ENCODE assay signal across 8 cellular contexts in the genomic region with DNA sequence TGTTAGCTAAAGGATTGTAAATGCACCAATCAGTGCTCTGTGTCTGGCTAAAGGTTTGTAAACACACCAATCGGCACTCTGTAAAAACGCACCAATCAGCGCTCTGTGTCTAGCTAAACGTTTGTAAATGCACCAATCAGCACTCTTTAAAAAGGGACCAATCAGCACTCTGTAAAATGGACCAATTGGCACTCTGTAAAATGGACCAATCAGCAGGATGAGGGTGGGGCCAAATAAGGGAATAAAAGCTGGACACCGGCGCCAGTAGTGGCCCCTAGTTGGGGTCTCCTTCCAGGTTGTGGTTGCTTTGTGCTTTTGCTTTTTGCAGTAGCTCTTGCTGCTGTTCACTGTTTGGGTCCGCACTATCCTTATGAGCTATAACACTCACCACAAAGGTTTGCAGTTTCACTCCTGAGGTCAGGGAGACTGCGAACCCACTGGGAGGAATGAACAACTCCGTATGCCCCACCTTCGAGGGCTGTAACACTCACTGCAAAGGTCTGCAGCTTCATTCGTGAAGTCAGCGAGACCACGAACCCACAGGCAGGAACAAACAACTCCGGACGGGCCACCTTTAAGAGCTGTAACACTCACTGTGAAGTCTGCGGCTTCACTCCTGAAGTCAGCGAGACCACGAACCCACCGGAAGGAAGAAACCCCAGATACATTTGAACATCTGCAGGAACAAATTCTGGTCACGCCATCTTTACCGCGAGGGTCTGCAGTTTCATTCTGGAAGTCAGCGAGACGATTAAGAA. TPM values are rescaled to one million over a fixed set of nuclear protein-coding genes. Genes with fewer than 3 reads are reported as not detected.
DNase-seq lines count a peak whose midpoint lies in the region; ATAC-seq and TF ChIP-seq lines count a peak whose summit lies in the region.

No MANE protein-coding gene starts in this region.

- DNase-seq in CD1c-positive myeloid dendritic cell (ENCODE audit: extremely low spot score), result peak; percentile 45
- peak; percentile 68 for DNase-seq in activated CD8-positive, alpha-beta memory T cell treated with anti-CD3 and anti-CD28 coated beads, Interleukin-2, amount 50 U/mL, for 24 hours (ENCODE audit: extremely low read depth)
- no peak for DNase-seq in left ventricle myocardium inferior
- DNase-seq in stimulated activated CD4-positive, alpha-beta T cell treated with anti-CD3 and anti-CD28 coated beads, Interleukin-4, amount 100 ng/mL, for 4 hours, result peak; percentile 29 to 59
- DNase-seq in NCI-H446 treated with DMSO at 0.1 percent for 48 hours (lab: John Stamatoyannopoulos, UW), result no peak
- no peak for DNase-seq in NCI-H345 treated with DMSO at 0.1 percent for 48 hours (lab: John Stamatoyannopoulos, UW; ENCODE audit: unreplicated experiment)

- no peak for TF ChIP-seq CTCF in left ventricle myocardium inferior (IDR thresholded peaks at IDR 0.05; ENCODE audit: borderline replicate concordance)

- intact Hi-C loops in left ventricle myocardium inferior (cut with micrococcal nuclease), result no loop called here

- H3K9me3 ChIP-seq in HUES6 (ENCODE audit: control insufficient read depth, insufficient read depth, low read depth, low read length), result no peaks in the 10 kb centered on the region; the same call in 1 of the 2 replicates
- H3K9me3 ChIP-seq in left ventricle myocardium inferior (replicated peaks), result no peaks in the 10 kb centered on the region

- H3K27me3 ChIP-seq in HUES6 (ENCODE audit: control insufficient read depth, insufficient read depth, low read length) (no peaks in the 10 kb centered on the region), left ventricle myocardium inferior (ENCODE audit: low read depth) (no peaks in the 10 kb centered on the region)

- H3K36me3 ChIP-seq in HUES6 (ENCODE audit: control insufficient read depth, insufficient read depth, low read length) (no peaks in the 10 kb centered on the region), left ventricle myocardium inferior (no peaks in the 10 kb centered on the region)

- ATAC-seq in GM21367 (IDR thresholded peaks at IDR 0.05; ENCODE audit: unreplicated experiment), result peak; percentile 47

- peak overlapping the region; percentile 64 for H3K4me3 ChIP-seq in HUES6 (ENCODE audit: low read depth, low read length)
- H3K4me3 ChIP-seq in left ventricle myocardium inferior, result peak overlapping the region; percentile 84

- H3K27ac ChIP-seq in HUES6 (ENCODE audit: low read depth, low read length) (no peak overlapping the region), left ventricle myocardium inferior (replicated peaks) (peak overlapping the region; percentile 96)

- H3K4me1 ChIP-seq in HUES6 (ENCODE audit: control insufficient read depth, insufficient read depth, low read length) (peaks cover 12% of the 10 kb centered on the region), left ventricle myocardium inferior (peaks cover 39% of the 10 kb centered on the region)

- H3K9ac ChIP-seq in HUES6 (ENCODE audit: low read length), result no peak overlapping the region

RNA-seq across cellular contexts. Expression of a gene that starts 1.1 kb away (rescaled TPM):
- 100 TPM for total RNA-seq in left ventricle myocardium inferior

Comparison
In these comparisons a context has a peak if more than half of its experiments do, and no peak if none do; other contexts are left out.
1. DNase-seq: peak in CD1c-positive myeloid dendritic cell (single experiment), activated CD8-positive, alpha-beta memory T cell treated with anti-CD3 and anti-CD28 coated beads, Interleukin-2, amount 50 U/mL, for 24 hours (single experiment) and stimulated activated CD4-positive, alpha-beta T cell treated with anti-CD3 and anti-CD28 coated beads, Interleukin-4, amount 100 ng/mL, for 4 hours (2 of 2); none in left ventricle myocardium inferior (single experiment), NCI-H446 treated with DMSO at 0.1 percent for 48 hours (single experiment) and NCI-H345 treated with DMSO at 0.1 percent for 48 hours (single experiment).